16 cellular contexts compared by ENCODE assay signal in genomic region chr15:34217587-34218225, GRCh38.
DNase-seq lines count a peak whose midpoint lies in the region; ATAC-seq and TF ChIP-seq lines count a peak whose summit lies in the region.
"Had no signal": no experiment of that assay in that cellular context is flagged by ENCODE, and none has a peak within 500 bp of the region (broad histone marks: within the 10 kb centered on the region; RNA-seq: fewer than 3 reads in every experiment).

No MANE protein-coding gene starts in this region.

- no peak for ATAC-seq in HG02870 (IDR thresholded peaks at IDR 0.05; ENCODE audit: unreplicated experiment)
- ATAC-seq: pancreas had no signal

- peak overlapping the region; percentile 88 for H3K27ac ChIP-seq in VCaP
- H3K27ac ChIP-seq: BLaER1, pancreas, thoracic aorta had no signal

- DNase-seq in AG08395 (ENCODE audit: low spot score) (peak; percentile 35), HCEC 1CT (peak; percentile 59), hepatic stellate cell (ENCODE audit: low spot score) (peak; percentile 50), NCI-H446 treated with DMSO at 0.1 percent for 48 hours (lab: John Stamatoyannopoulos, UW) (no peak), UCSD-AML1 (lab: John Stamatoyannopoulos, UW; ENCODE audit: unreplicated experiment) (no peak)
- DNase-seq in activated CD4-positive, alpha-beta T cell treated with anti-CD3 and anti-CD28 coated beads for 48 hours: no peak
- DNase-seq: activated CD4-positive, alpha-beta T cell treated with anti-CD3 and anti-CD28 coated beads, Interleukin-2, amount 50 U/mL, for 4 hours; DND-41; NCI-H1105; NCI-H510A treated with DMSO at 0.1 percent for 48 hours; pancreas; stimulated activated CD4-positive, alpha-beta T cell treated with anti-CD3 and anti-CD28 coated beads, Interleukin-12 subunit alpha, Interleukin-12 subunit beta, amount 100 ng/mL, for 4 hours had no signal

- no peak for TF ChIP-seq CTCF in VCaP (conservative IDR thresholded peaks at IDR 0.05)

Comparison
In these comparisons a context has a peak if more than half of its experiments do, and no peak if none do; other contexts are left out.
1. DNase-seq: peak in AG08395 (single experiment), HCEC 1CT (single experiment) and hepatic stellate cell (single experiment); none in activated CD4-positive, alpha-beta T cell treated with anti-CD3 and anti-CD28 coated beads for 48 hours (single experiment), NCI-H446 treated with DMSO at 0.1 percent for 48 hours (single experiment) and UCSD-AML1 (single experiment).